ENCODE assay signal across 1 cellular context in genomic region chr13:110354209-110354627, GRCh38.
TF ChIP-seq lines count a peak whose summit lies in the region.

No MANE protein-coding gene starts in this region.

TF ChIP-seq in GM12878, 131 proteins besides CTCF, POLR2A, EP300 and RAD21:
- TF ChIP-seq SUZ12 (IDR thresholded peaks at IDR 0.05; ENCODE audit: unreplicated experiment) = no peak
- no peak for TF ChIP-seq RFX5 (IDR thresholded peaks at IDR 0.05; ENCODE audit: low read depth, low read length)
- no peak for TF ChIP-seq BCLAF1 (IDR thresholded peaks at IDR 0.05)
- TF ChIP-seq USF1 (IDR thresholded peaks at IDR 0.05; ENCODE audit: borderline replicate concordance, extremely low read length, insufficient read depth, low read depth, low read length) = no peak
- TF ChIP-seq MYB (IDR thresholded peaks at IDR 0.05; ENCODE audit: borderline replicate concordance, low read depth, low read length) = no peak
- no peak for TF ChIP-seq DPF2 (IDR thresholded peaks at IDR 0.05)
- TF ChIP-seq BACH1 (IDR thresholded peaks at IDR 0.05; ENCODE audit: borderline replicate concordance) = no peak
- no peak for TF ChIP-seq SP1 (IDR thresholded peaks at IDR 0.05; ENCODE audit: low read depth, low read length)
- TF ChIP-seq SMARCA5 (IDR thresholded peaks at IDR 0.05) = no peak
- no peak for TF ChIP-seq STAT1 (conservative IDR thresholded peaks at IDR 0.05)
- TF ChIP-seq BMI1 (IDR thresholded peaks at IDR 0.05; ENCODE audit: borderline replicate concordance) = no peak
- no peak for TF ChIP-seq TAF1 (IDR thresholded peaks at IDR 0.05; ENCODE audit: borderline replicate concordance, low read depth, low read length)
- no peak for TF ChIP-seq EZH2 (IDR thresholded peaks at IDR 0.05; ENCODE audit: borderline replicate concordance, control insufficient read depth, low read depth, low read length)
- TF ChIP-seq SMAD1 (IDR thresholded peaks at IDR 0.05; ENCODE audit: low read depth, partially characterized antibody) = no peak
- no peak for TF ChIP-seq ZZZ3 (IDR thresholded peaks at IDR 0.05; ENCODE audit: control insufficient read depth, insufficient read length, low read depth)
- TF ChIP-seq MAX (IDR thresholded peaks at IDR 0.05; ENCODE audit: low read depth, low read length) = no peak
